In the genomic region with DNA sequence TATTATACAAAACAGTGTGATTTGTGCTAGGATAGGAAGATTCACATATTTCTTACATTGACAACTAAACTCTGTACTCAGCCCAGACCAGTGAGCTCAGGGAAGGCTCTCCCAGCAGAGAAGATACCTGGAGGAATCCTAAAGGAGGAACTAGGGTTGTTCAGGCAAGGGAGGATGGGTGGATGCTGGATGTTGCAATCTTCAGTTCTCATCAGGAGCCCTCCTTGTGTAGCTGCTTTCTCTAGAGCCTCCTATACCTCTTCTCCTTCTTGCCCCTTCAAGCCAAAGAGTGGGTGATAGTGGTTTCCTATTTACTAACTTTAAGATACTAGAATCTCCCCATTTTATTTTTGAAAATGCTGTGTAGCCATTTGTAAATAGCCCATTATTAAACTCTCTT, we compare ENCODE assay signal across 19 cellular contexts.
"Had no signal": no experiment of that assay in that cellular context is flagged by ENCODE, and none has a peak within 500 bp of the region (broad histone marks: within the 10 kb centered on the region; RNA-seq: fewer than 3 reads in every experiment).

No MANE protein-coding gene starts in this region.

- H3K27ac ChIP-seq: dorsolateral prefrontal cortex, heart left ventricle, pancreas, right lobe of liver, suprapubic skin, thyroid gland, uterus had no signal

- H3K4me3 ChIP-seq: dorsolateral prefrontal cortex, heart left ventricle, lung, pancreas, right lobe of liver, suprapubic skin, thyroid gland, uterus had no signal

- H3K27me3 ChIP-seq: pancreas, right lobe of liver, thyroid gland, uterus had no signal

- H3K9me3 ChIP-seq: heart left ventricle, pancreas, right lobe of liver, suprapubic skin, thyroid gland, uterus had no signal

- H3K36me3 ChIP-seq: heart left ventricle, pancreas, right lobe of liver, suprapubic skin, thyroid gland, uterus had no signal

- DNase-seq: dorsolateral prefrontal cortex; effector memory CD4-positive, alpha-beta T cell; heart left ventricle; hippocampal formation; left colon; left ventricle myocardium superior; mesenchymal stem cell; midbrain; occipital lobe; pancreas; retina; right lobe of liver; stimulated activated CD4-positive, alpha-beta T cell treated with anti-CD3 and anti-CD28 coated beads, Interleukin-4, amount 100 ng/mL, for 1 hour; stimulated activated CD8-positive, alpha-beta memory T cell treated with anti-CD3 and anti-CD28 coated beads, Interleukin-4, amount 100 ng/mL, for 48 hours; stimulated activated naive CD8-positive, alpha-beta T cell treated with anti-CD3 and anti-CD28 coated beads, Interleukin-15, Interleukin-2, amounts not matched to agents 100 U/mL and 50 U/mL, for 24 hours; thyroid gland; uterus had no signal

- H3K4me1 ChIP-seq: heart left ventricle, pancreas, right lobe of liver, suprapubic skin, uterus had no signal
